In genomic region chr9:34072410-34072809, GRCh38 we compare ENCODE assay signal across 1 cellular context.
TF ChIP-seq lines count a peak whose summit lies in the region.

No MANE protein-coding gene starts in this region.

TF ChIP-seq in GM12878, 131 proteins besides CTCF, POLR2A, EP300 and RAD21:
- TF ChIP-seq TCF3 (IDR thresholded peaks at IDR 0.05; ENCODE audit: borderline replicate concordance, insufficient read depth, low read depth, low read length) (no peak), JUND (IDR thresholded peaks at IDR 0.05; ENCODE audit: low read depth, low read length) (no peak), SUPT20H (IDR thresholded peaks at IDR 0.05; ENCODE audit: borderline replicate concordance, control insufficient read depth, low read depth, low read length) (no peak), MLLT1 (IDR thresholded peaks at IDR 0.05) (no peak), ASH2L (IDR thresholded peaks at IDR 0.05; ENCODE audit: borderline replicate concordance, low read depth) (no peak), FOS (IDR thresholded peaks at IDR 0.05; ENCODE audit: borderline replicate concordance, extremely low read depth, insufficient read length) (no peak)
